1 cellular context compared by ENCODE assay signal in genomic region chr1:89994805-89995594, GRCh38.
TF ChIP-seq lines count a peak whose summit lies in the region.

A gene with protein sequence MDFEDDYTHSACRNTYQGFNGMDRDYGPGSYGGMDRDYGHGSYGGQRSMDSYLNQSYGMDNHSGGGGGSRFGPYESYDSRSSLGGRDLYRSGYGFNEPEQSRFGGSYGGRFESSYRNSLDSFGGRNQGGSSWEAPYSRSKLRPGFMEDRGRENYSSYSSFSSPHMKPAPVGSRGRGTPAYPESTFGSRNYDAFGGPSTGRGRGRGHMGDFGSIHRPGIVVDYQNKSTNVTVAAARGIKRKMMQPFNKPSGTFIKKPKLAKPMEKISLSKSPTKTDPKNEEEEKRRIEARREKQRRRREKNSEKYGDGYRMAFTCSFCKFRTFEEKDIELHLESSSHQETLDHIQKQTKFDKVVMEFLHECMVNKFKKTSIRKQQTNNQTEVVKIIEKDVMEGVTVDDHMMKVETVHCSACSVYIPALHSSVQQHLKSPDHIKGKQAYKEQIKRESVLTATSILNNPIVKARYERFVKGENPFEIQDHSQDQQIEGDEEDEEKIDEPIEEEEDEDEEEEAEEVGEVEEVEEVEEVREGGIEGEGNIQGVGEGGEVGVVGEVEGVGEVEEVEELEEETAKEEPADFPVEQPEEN (plus strand): TSS chr1:89995110. CDS start chr1:89995258, 148 bp downstream.

TF ChIP-seq in HepG2, 621 proteins besides CTCF, POLR2A, EP300 and RAD21 (continued from another document and continues in another):
- TF ChIP-seq ZNF513 (CRISPR knock-in tag; conservative IDR thresholded peaks at IDR 0.05): no peak
- no peak for TF ChIP-seq ZFP62 (CRISPR knock-in tag; IDR thresholded peaks at IDR 0.05)
- TF ChIP-seq NFE2 (CRISPR knock-in tag; IDR thresholded peaks at IDR 0.05): no peak
- peak; percentile 74; the same call in 1 of the 2 replicates for TF ChIP-seq CENPT (CRISPR knock-in tag; IDR thresholded peaks at IDR 0.05; ENCODE audit: low read depth)
- TF ChIP-seq TRAFD1 (CRISPR knock-in tag; IDR thresholded peaks at IDR 0.05; ENCODE audit: borderline replicate concordance): no peak
- TF ChIP-seq ARNT (IDR thresholded peaks at IDR 0.05): no peak
- no peak for TF ChIP-seq FLYWCH1 (CRISPR knock-in tag; IDR thresholded peaks at IDR 0.05)
- TF ChIP-seq ZNF670 (CRISPR knock-in tag; IDR thresholded peaks at IDR 0.05; ENCODE audit: borderline replicate concordance): peak; percentile 96; the same call in 1 of the 2 replicates
- TF ChIP-seq TGIF2 (CRISPR knock-in tag; IDR thresholded peaks at IDR 0.05): no peak
- peak; percentile 86 for TF ChIP-seq ZNF503 (CRISPR knock-in tag; IDR thresholded peaks at IDR 0.05)
- no peak for TF ChIP-seq SATB2 (CRISPR knock-in tag; IDR thresholded peaks at IDR 0.05)
- no peak for TF ChIP-seq FOSL1 (CRISPR knock-in tag; IDR thresholded peaks at IDR 0.05; ENCODE audit: borderline replicate concordance)
- TF ChIP-seq, protein P1, sequence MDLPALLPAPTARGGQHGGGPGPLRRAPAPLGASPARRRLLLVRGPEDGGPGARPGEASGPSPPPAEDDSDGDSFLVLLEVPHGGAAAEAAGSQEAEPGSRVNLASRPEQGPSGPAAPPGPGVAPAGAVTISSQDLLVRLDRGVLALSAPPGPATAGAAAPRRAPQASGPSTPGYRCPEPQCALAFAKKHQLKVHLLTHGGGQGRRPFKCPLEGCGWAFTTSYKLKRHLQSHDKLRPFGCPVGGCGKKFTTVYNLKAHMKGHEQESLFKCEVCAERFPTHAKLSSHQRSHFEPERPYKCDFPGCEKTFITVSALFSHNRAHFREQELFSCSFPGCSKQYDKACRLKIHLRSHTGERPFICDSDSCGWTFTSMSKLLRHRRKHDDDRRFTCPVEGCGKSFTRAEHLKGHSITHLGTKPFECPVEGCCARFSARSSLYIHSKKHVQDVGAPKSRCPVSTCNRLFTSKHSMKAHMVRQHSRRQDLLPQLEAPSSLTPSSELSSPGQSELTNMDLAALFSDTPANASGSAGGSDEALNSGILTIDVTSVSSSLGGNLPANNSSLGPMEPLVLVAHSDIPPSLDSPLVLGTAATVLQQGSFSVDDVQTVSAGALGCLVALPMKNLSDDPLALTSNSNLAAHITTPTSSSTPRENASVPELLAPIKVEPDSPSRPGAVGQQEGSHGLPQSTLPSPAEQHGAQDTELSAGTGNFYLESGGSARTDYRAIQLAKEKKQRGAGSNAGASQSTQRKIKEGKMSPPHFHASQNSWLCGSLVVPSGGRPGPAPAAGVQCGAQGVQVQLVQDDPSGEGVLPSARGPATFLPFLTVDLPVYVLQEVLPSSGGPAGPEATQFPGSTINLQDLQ (CRISPR knock-in tag; IDR thresholded peaks at IDR 0.05): no peak; the same call in 1 of the 2 replicates
- no peak for TF ChIP-seq PBX3 (CRISPR knock-in tag; IDR thresholded peaks at IDR 0.05; ENCODE audit: borderline replicate concordance)
- no peak for TF ChIP-seq U2AF2 (IDR thresholded peaks at IDR 0.05; ENCODE audit: low read depth, low read length)
- TF ChIP-seq IRX3 (CRISPR knock-in tag; IDR thresholded peaks at IDR 0.05; ENCODE audit: borderline replicate concordance, low read depth): no peak
- peak; percentile 82; the same call in 1 of the 2 replicates for TF ChIP-seq TIGD3 (CRISPR knock-in tag; IDR thresholded peaks at IDR 0.05; ENCODE audit: borderline replicate concordance)
- peak; percentile 92 for TF ChIP-seq BORCS8-MEF2B (CRISPR knock-in tag; IDR thresholded peaks at IDR 0.05)
- TF ChIP-seq ZNF512 (CRISPR knock-in tag; IDR thresholded peaks at IDR 0.05): no peak
- no peak for TF ChIP-seq RAD51 (IDR thresholded peaks at IDR 0.05; ENCODE audit: borderline replicate concordance)
- TF ChIP-seq ZNF205 (CRISPR knock-in tag; IDR thresholded peaks at IDR 0.05): peak; percentile 88
- peak; percentile 74 for TF ChIP-seq HOMEZ (CRISPR knock-in tag; IDR thresholded peaks at IDR 0.05; ENCODE audit: low read depth)
- 0 out of 2 replicates have a peak, but pooled peaks have one; percentile 25 for TF ChIP-seq ZSCAN12 (CRISPR knock-in tag; IDR thresholded peaks at IDR 0.05)
- 0 out of 2 replicates have a peak, but pooled peaks have one; percentile 66 for TF ChIP-seq MEIS1 (CRISPR knock-in tag; IDR thresholded peaks at IDR 0.05; ENCODE audit: borderline replicate concordance)
- TF ChIP-seq AKNA (CRISPR knock-in tag; IDR thresholded peaks at IDR 0.05; ENCODE audit: borderline replicate concordance): no peak
- no peak for TF ChIP-seq RFX5 (IDR thresholded peaks at IDR 0.05; ENCODE audit: low read depth, low read length)
- TF ChIP-seq TEAD3 (CRISPR knock-in tag; optimal IDR thresholded peaks at IDR 0.05; ENCODE audit: borderline replicate concordance): peak; percentile 45
- no peak for TF ChIP-seq NONO (IDR thresholded peaks at IDR 0.05)
- peak; percentile 98 for TF ChIP-seq NONO (CRISPR knock-in tag; conservative IDR thresholded peaks at IDR 0.05)
- no peak for TF ChIP-seq AGO1 (IDR thresholded peaks at IDR 0.05; ENCODE audit: low read depth, low read length, poor library complexity, severe bottlenecking)
- TF ChIP-seq FOSL2 (CRISPR knock-in tag; IDR thresholded peaks at IDR 0.05): no peak; the same call in 1 of the 2 replicates
- TF ChIP-seq JARID2 (CRISPR knock-in tag; IDR thresholded peaks at IDR 0.05; ENCODE audit: insufficient replicate concordance): no peak
- 0 out of 2 replicates have a peak, but pooled peaks have one; percentile 75 for TF ChIP-seq ZFP41 (CRISPR knock-in tag; IDR thresholded peaks at IDR 0.05; ENCODE audit: borderline replicate concordance)
- TF ChIP-seq HDAC6 (IDR thresholded peaks at IDR 0.05; ENCODE audit: low read depth, low read length): no peak
- TF ChIP-seq ZBTB21 (CRISPR knock-in tag; IDR thresholded peaks at IDR 0.05): no peak
- peak; percentile 93 for TF ChIP-seq ZMYM4 (CRISPR knock-in tag; IDR thresholded peaks at IDR 0.05)
- no peak for TF ChIP-seq KDM1A (CRISPR knock-in tag; IDR thresholded peaks at IDR 0.05)
- TF ChIP-seq PHF21A (CRISPR knock-in tag; IDR thresholded peaks at IDR 0.05): peak; percentile 93
- peak; percentile 75 for TF ChIP-seq MED1 (CRISPR knock-in tag; IDR thresholded peaks at IDR 0.05)
- TF ChIP-seq SRSF4 (IDR thresholded peaks at IDR 0.05; ENCODE audit: low read depth, low read length, poor library complexity, severe bottlenecking): no peak
- peak; percentile 100 for TF ChIP-seq ZFX (CRISPR knock-in tag; IDR thresholded peaks at IDR 0.05; ENCODE audit: low read depth)
